Comparison of ENCODE assay signal across 21 cellular contexts in genomic region chr2:23127465-23127864, GRCh38.
A peak's percentile ranks its signal among the peaks of the same experiment; 100 is the strongest.
DNase-seq lines count a peak whose midpoint lies in the region; ATAC-seq, FAIRE-seq and TF ChIP-seq lines count a peak whose summit lies in the region.
"Had no signal": no experiment of that assay in that cellular context is flagged by ENCODE, and none has a peak within 500 bp of the region (broad histone marks: within the 10 kb centered on the region; RNA-seq: fewer than 3 reads in every experiment).

No MANE protein-coding gene starts in this region.

- peak; percentile 36 for FAIRE-seq in small intestine (lab: Jason Lieb, UNC)

- 24% methylated on average over 4 of the region's 4 CpGs for WGBS in liver
- 11 to 48% (median 30%) methylated on average over 4 of the region's 4 CpGs for WGBS in small intestine, 3 donors

- peak overlapping the region; percentile 69 for H3K27ac ChIP-seq in colonic mucosa
- H3K27ac ChIP-seq in liver (ENCODE audit: low read depth in 1 of 2, low read length in 2 of 2) = peak overlapping the region; percentile 62 to 69
- peak overlapping the region; percentile 76 to 80 for H3K27ac ChIP-seq in small intestine (ENCODE audit: low read depth in 1 of 2, low read length in 1 of 2)
- H3K27ac ChIP-seq: GM23248 had no signal

- H3K9me3 ChIP-seq in colonic mucosa = no peaks in the 10 kb centered on the region
- no peaks in the 10 kb centered on the region for H3K9me3 ChIP-seq in liver (ENCODE audit: control insufficient read depth in 4 of 4, low read length in 3 of 4)
- H3K9me3 ChIP-seq in small intestine (ENCODE audit: control insufficient read depth, low read depth) = no peaks in the 10 kb centered on the region

- H3K9ac ChIP-seq in colonic mucosa (ENCODE audit: low read depth in 2 of 2, low read length in 2 of 2) (peak overlapping the region in 1 of 2 donors; percentile 21), liver (ENCODE audit: low read depth in 1 of 2, low read length in 2 of 2) (no peak overlapping the region)
- H3K9ac ChIP-seq: GM23248 had no signal

- H3K27me3 ChIP-seq in colonic mucosa = no peaks in the 10 kb centered on the region
- no peaks in the 10 kb centered on the region for H3K27me3 ChIP-seq in liver (ENCODE audit: control insufficient read depth in 4 of 4, insufficient read depth in 4 of 4, low read length in 3 of 4)
- no peaks in the 10 kb centered on the region for H3K27me3 ChIP-seq in small intestine (ENCODE audit: control insufficient read depth in 2 of 2, insufficient read depth in 2 of 2, low read length in 2 of 2)

- H3K4me3 ChIP-seq in colonic mucosa (no peak overlapping the region), liver (ENCODE audit: low read depth in 1 of 3, low read length in 3 of 3) (no peak overlapping the region), small intestine (ENCODE audit: low read depth in 1 of 2, low read length in 2 of 2) (no peak overlapping the region)
- H3K4me3 ChIP-seq: GM23248 had no signal

- DNase-seq in colonic mucosa = peak; percentile 81
- peak; percentile 98 for DNase-seq in small intestine
- DNase-seq in activated CD4-positive, alpha-beta T cell treated with anti-CD3 and anti-CD28 coated beads, Interleukin-2, amount 50 U/mL, for 48 hours = no peak
- no peak for DNase-seq in NCI-H2029 treated with DMSO at 0.1 percent for 48 hours (lab: John Stamatoyannopoulos, UW)
- DNase-seq: CD4-positive, CD25-positive, alpha-beta regulatory T cell; COR-L47; DMS79 treated with DMSO at 0.1 percent for 48 hours; GM23248; H9; KBM-7; NCI-H1092 treated with DMSO at 0.1 percent for 48 hours; NCI-H146; NCI-H2029; NCI-H226; NCI-H510A treated with DMSO at 0.1 percent for 48 hours; NCI-H748 treated with DMSO at 0.1 percent for 48 hours; NK-92 treated with Interleukin-12 subunit alpha and Interleukin-12 subunit beta, amount 100 ng/mL, for 24 hours; SIG-M5 had no signal

- peak; percentile 65 to 76 for TF ChIP-seq RAD21 in liver (IDR thresholded peaks at IDR 0.05)

- TF ChIP-seq CTCF in colonic mucosa (IDR thresholded peaks at IDR 0.05) (no peak), liver (IDR thresholded peaks at IDR 0.05; ENCODE audit: low read depth, low read length, missing input control) (peak; percentile 18)

- intact Hi-C loops in colonic mucosa (cut with DNase I) = no loop called here

- no peaks in the 10 kb centered on the region for H3K36me3 ChIP-seq in colonic mucosa
- H3K36me3 ChIP-seq in liver (ENCODE audit: control insufficient read depth in 4 of 4, insufficient read depth in 3 of 4, low read depth in 1 of 4, low read length in 3 of 4) = no peaks in the 10 kb centered on the region
- no peaks in the 10 kb centered on the region for H3K36me3 ChIP-seq in small intestine (ENCODE audit: control insufficient read depth in 2 of 2, insufficient read depth in 2 of 2, low read length in 2 of 2)

- ATAC-seq in GM21423 (IDR thresholded peaks at IDR 0.05; ENCODE audit: unreplicated experiment) (no peak), GM18868 (IDR thresholded peaks at IDR 0.05; ENCODE audit: unreplicated experiment) (no peak)

- H3K4me1 ChIP-seq in colonic mucosa = no peaks in the 10 kb centered on the region
- peaks cover 14 to 54% (median 44%) of the 10 kb centered on the region in 4 donors for H3K4me1 ChIP-seq in liver (ENCODE audit: control insufficient read depth in 4 of 4, insufficient read depth in 4 of 4, low read length in 3 of 4)
- peaks cover 3 to 9% of the 10 kb centered on the region in 2 donors for H3K4me1 ChIP-seq in small intestine (ENCODE audit: control insufficient read depth in 2 of 2, insufficient read depth in 1 of 2, low read depth in 1 of 2, low read length in 1 of 2)

TF ChIP-seq in liver, 16 proteins besides CTCF, POLR2A, EP300 and RAD21:
- TF ChIP-seq ATF3 (IDR thresholded peaks at IDR 0.05) (no peak), HNF4A (conservative IDR thresholded peaks at IDR 0.05) (peak; percentile 98), FOXA1 (IDR thresholded peaks at IDR 0.05) (peak; percentile 56), YY1 (IDR thresholded peaks at IDR 0.05) (peak; percentile 88), ZBTB33 (IDR thresholded peaks at IDR 0.05) (peak; percentile 89), GABPA (IDR thresholded peaks at IDR 0.05 in 1 of 2, conservative IDR thresholded peaks at IDR 0.05 in 1 of 2) (peak in 1 of 2 donors; percentile 55), NR2F2 (IDR thresholded peaks at IDR 0.05) (peak; percentile 27), HNF4G (IDR thresholded peaks at IDR 0.05) (peak; percentile 97), TAF1 (conservative IDR thresholded peaks at IDR 0.05) (peak; percentile 92), EGR1 (IDR thresholded peaks at IDR 0.05; ENCODE audit: low read depth in 2 of 2) (no peak), REST (IDR thresholded peaks at IDR 0.05) (peak; percentile 88), FOXA2 (IDR thresholded peaks at IDR 0.05) (peak; percentile 64), JUND (IDR thresholded peaks at IDR 0.05) (peak; percentile 92 to 94), RXRA (IDR thresholded peaks at IDR 0.05) (peak; percentile 75 to 87), MAX (IDR thresholded peaks at IDR 0.05) (peak; percentile 93), SP1 (IDR thresholded peaks at IDR 0.05) (peak; percentile 96)

Comparison
In these comparisons a context has a peak if more than half of its experiments do, and no peak if none do; other contexts are left out.
1. DNase-seq: peak in colonic mucosa (single experiment) and small intestine (single experiment); none in activated CD4-positive, alpha-beta T cell treated with anti-CD3 and anti-CD28 coated beads, Interleukin-2, amount 50 U/mL, for 48 hours (0 of 2) and NCI-H2029 treated with DMSO at 0.1 percent for 48 hours (single experiment).
2. Peak in every context shown above with its lines, with median percentiles within 50 percentile points of each other: H3K27ac ChIP-seq.